In the genomic region with DNA sequence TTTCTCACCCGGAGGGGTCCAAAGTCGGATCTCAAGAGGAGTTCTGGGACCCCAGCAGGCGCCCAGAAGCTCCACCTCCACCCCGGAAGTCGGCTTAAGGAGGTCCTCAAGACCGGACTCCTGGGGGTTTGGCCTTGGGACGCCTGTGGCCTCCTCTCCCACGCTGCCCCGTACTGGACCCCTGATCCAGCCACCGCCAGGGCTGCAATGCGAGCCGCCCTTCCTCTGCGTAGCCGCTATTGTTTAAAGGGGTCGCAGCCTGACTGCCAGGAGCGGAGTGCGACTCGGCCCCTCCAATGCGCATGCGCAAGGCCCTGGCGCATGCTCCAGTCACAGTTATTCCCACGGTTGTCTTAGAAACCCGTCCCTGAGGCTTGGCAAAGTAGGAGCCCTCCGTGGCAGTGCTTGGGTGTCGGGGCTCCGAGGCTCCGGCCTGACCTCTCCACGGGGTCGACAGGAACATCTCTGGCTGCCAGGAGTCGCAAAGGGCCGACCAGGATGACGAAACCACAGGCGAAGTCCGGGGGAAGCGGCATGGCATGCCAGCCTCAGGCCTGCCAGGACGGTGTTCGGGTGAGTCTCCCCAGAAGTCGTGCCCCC, we compare ENCODE assay signal across 15 cellular contexts.
"Had no signal": no experiment of that assay in that cellular context is flagged by ENCODE, and none has a peak within 500 bp of the region (broad histone marks: within the 10 kb centered on the region; RNA-seq: fewer than 3 reads in every experiment).

No MANE protein-coding gene starts in this region.

- ATAC-seq: left colon; mucosa of descending colon; naive thymus-derived CD8-positive, alpha-beta T cell had no signal

- H3K36me3 ChIP-seq: colonic mucosa, neutrophil, thyroid gland, uterus had no signal

- FAIRE-seq: kidney, small intestine had no signal

- H3K79me2 ChIP-seq: hepatocyte had no signal

- H3K27me3 ChIP-seq: colonic mucosa, hepatocyte, neutrophil, thyroid gland, uterus had no signal

- H3K27ac ChIP-seq: colonic mucosa, hepatocyte, neutrophil, thyroid gland, uterus had no signal

- H3K9me3 ChIP-seq: colonic mucosa, neutrophil, thyroid gland, uterus had no signal

- H3K4me3 ChIP-seq: colonic mucosa, hepatocyte, mucosa of descending colon, thyroid gland, uterus had no signal

- H3K4me1 ChIP-seq: colonic mucosa, thyroid gland, uterus had no signal

- DNase-seq: colonic mucosa; effector CD8-positive, alpha-beta T cell; foreskin melanocyte; head of caudate nucleus; kidney; left colon; naive thymus-derived CD8-positive, alpha-beta T cell; small intestine; stimulated activated CD4-positive, alpha-beta T cell treated with anti-CD3 and anti-CD28 coated beads, Interleukin-2, amount 100 ng/mL, for 48 hours; stimulated activated naive CD4-positive, alpha-beta T cell treated with Interleukin-2 at 50 U/mL for 16 hours; thyroid gland; uterus had no signal

- H2AFZ ChIP-seq: hepatocyte had no signal

- H3K4me2 ChIP-seq: hepatocyte had no signal
